In genomic region chr1:75985827-75986226, GRCh38 we compare ENCODE assay signal across 14 cellular contexts. TPM values are rescaled to one million over a fixed set of nuclear protein-coding genes. Genes with fewer than 3 reads are reported as not detected.
DNase-seq lines count a peak whose midpoint lies in the region; ATAC-seq, FAIRE-seq and TF ChIP-seq lines count a peak whose summit lies in the region.
"Had no signal": no experiment of that assay in that cellular context is flagged by ENCODE, and none has a peak within 500 bp of the region (broad histone marks: within the 10 kb centered on the region; RNA-seq: fewer than 3 reads in every experiment).

No MANE protein-coding gene starts in this region.

- TF ChIP-seq POLR2A in gastrocnemius medialis (IDR thresholded peaks at IDR 0.05), result no peak
- no peak for TF ChIP-seq POLR2A in sigmoid colon (IDR thresholded peaks at IDR 0.05)

- H3K4me1 Mint-ChIP-seq in activated CD4-positive, alpha-beta T cell treated with anti-CD3 and anti-CD28 coated beads, Interleukin-2, amount 10 ng/mL, durations not matched to agents 7 days and 5 days, result no peaks in the 10 kb centered on the region
- H3K4me1 Mint-ChIP-seq: CD14-positive monocyte had no signal

- in situ Hi-C loops in GM13977 (cut with MboI; ENCODE audit: low pct_unique_long_range_greater_than_20kb, low sequenced_read_pairs, unreplicated experiment), result no loop called here
- in situ Hi-C loops in gastrocnemius medialis (cut with MboI; ENCODE audit: low sequenced_read_pairs in 4 of 4), result no loop called here

- H3K36me3 ChIP-seq in bronchial epithelial cell (ENCODE audit: control insufficient read depth, insufficient read depth, low read length) (no peaks in the 10 kb centered on the region), gastrocnemius medialis (no peaks in the 10 kb centered on the region), sigmoid colon (no peaks in the 10 kb centered on the region)
- H3K36me3 ChIP-seq: prostate gland had no signal

- peak; percentile 80 for ATAC-seq in GM21381 (IDR thresholded peaks at IDR 0.05; ENCODE audit: unreplicated experiment)
- peak; percentile 65 for ATAC-seq in HG03066 (IDR thresholded peaks at IDR 0.05; ENCODE audit: low read depth, unreplicated experiment)
- no peak for ATAC-seq in gastrocnemius medialis
- ATAC-seq: left cardiac atrium had no signal

- no peaks in the 10 kb centered on the region for H3K36me3 Mint-ChIP-seq in activated CD4-positive, alpha-beta T cell treated with anti-CD3 and anti-CD28 coated beads, Interleukin-2, amount 10 ng/mL, durations not matched to agents 7 days and 5 days (ENCODE audit: low read depth)
- H3K36me3 Mint-ChIP-seq: CD14-positive monocyte had no signal

- H3K27ac ChIP-seq in gastrocnemius medialis, result no peak overlapping the region
- H3K27ac ChIP-seq in sigmoid colon, result no peak overlapping the region
- H3K27ac ChIP-seq: prostate gland had no signal

- no peak for FAIRE-seq in bronchial epithelial cell (lab: Jason Lieb, UNC)

- WGBS in sigmoid colon, 2 donors, result 66 to 80% methylated on average over 4 of the region's 4 CpGs

- POLR2A ChIA-PET in activated CD4-positive, alpha-beta T cell treated with anti-CD3 and anti-CD28 coated beads, Interleukin-2, amount 10 ng/mL, durations not matched to agents 7 days and 5 days (lab: Charles Lee), result no interaction called here

- DNase-seq in GM13977 (ENCODE audit: low spot score), result peak; percentile 75
- DNase-seq in bronchial epithelial cell (ENCODE audit: low read depth), result peak; percentile 72
- DNase-seq in gastrocnemius medialis, result no peak
- no peak for DNase-seq in activated CD4-positive, alpha-beta T cell treated with anti-CD3 and anti-CD28 coated beads, Interleukin-2, amount 10 ng/mL, durations not matched to agents 7 days and 5 days
- no peak for DNase-seq in sigmoid colon
- no peak for DNase-seq in midbrain (lab: John Stamatoyannopoulos, UW)
- DNase-seq: activated T-cell treated with anti-CD3 and anti-CD28 coated beads, Interleukin-2, amount 50 U/mL, for 1 hour; left cardiac atrium; NCI-H1694 treated with DMSO at 0.1 percent for 48 hours had no signal

- no peak overlapping the region for H3K4me3 ChIP-seq in bronchial epithelial cell (ENCODE audit: low read depth, low read length)
- H3K4me3 ChIP-seq in gastrocnemius medialis, result no peak overlapping the region
- H3K4me3 ChIP-seq in sigmoid colon, result no peak overlapping the region
- H3K4me3 ChIP-seq: prostate gland had no signal

- H3K9me3 Mint-ChIP-seq in activated CD4-positive, alpha-beta T cell treated with anti-CD3 and anti-CD28 coated beads, Interleukin-2, amount 10 ng/mL, durations not matched to agents 7 days and 5 days, result no peaks in the 10 kb centered on the region
- H3K9me3 Mint-ChIP-seq: T-helper 1 cell treated with Interleukin-12 subunit alpha and Interleukin-12 subunit beta and Interleukin-4 antibody, amounts not matched to agents 30 μg/mL and 1 μg/mL, for 36 hours had no signal

- CTCF ChIA-PET in activated CD4-positive, alpha-beta T cell treated with anti-CD3 and anti-CD28 coated beads, Interleukin-2, amount 10 ng/mL, durations not matched to agents 7 days and 5 days (lab: Charles Lee), result no interaction called here

- no peak overlapping the region for H3K4me3 Mint-ChIP-seq in activated CD4-positive, alpha-beta T cell treated with anti-CD3 and anti-CD28 coated beads, Interleukin-2, amount 10 ng/mL, durations not matched to agents 7 days and 5 days
- H3K4me3 Mint-ChIP-seq: CD14-positive monocyte; T-helper 1 cell treated with Interleukin-12 subunit alpha and Interleukin-12 subunit beta and Interleukin-4 antibody, amounts not matched to agents 30 μg/mL and 1 μg/mL, for 36 hours had no signal

- H3K27me3 ChIP-seq in bronchial epithelial cell (ENCODE audit: control insufficient read depth, insufficient read depth, low read length) (no peaks in the 10 kb centered on the region), gastrocnemius medialis (peaks cover 0 to 6% (median 0%) of the 10 kb centered on the region in 3 donors), sigmoid colon (no peaks in the 10 kb centered on the region)

- no peaks in the 10 kb centered on the region for H3K9me3 ChIP-seq in gastrocnemius medialis
- H3K9me3 ChIP-seq in sigmoid colon, result peaks cover 0 to 2% (median 0%) of the 10 kb centered on the region in 4 donors
- H3K9me3 ChIP-seq: prostate gland had no signal

- H3K4me1 ChIP-seq in gastrocnemius medialis, result no peaks in the 10 kb centered on the region
- H3K4me1 ChIP-seq in sigmoid colon, result no peaks in the 10 kb centered on the region
- H3K4me1 ChIP-seq: prostate gland had no signal

- H3K27me3 Mint-ChIP-seq in activated CD4-positive, alpha-beta T cell treated with anti-CD3 and anti-CD28 coated beads, Interleukin-2, amount 10 ng/mL, durations not matched to agents 7 days and 5 days, result no peaks in the 10 kb centered on the region

- intact Hi-C loops in gastrocnemius medialis (cut with DNase I; ENCODE audit: low total_unique reads), result no loop called here
- intact Hi-C loops in sigmoid colon (cut with DNase I), result no loop called here

- no peak overlapping the region for H3K27ac Mint-ChIP-seq in activated CD4-positive, alpha-beta T cell treated with anti-CD3 and anti-CD28 coated beads, Interleukin-2, amount 10 ng/mL, durations not matched to agents 7 days and 5 days
- H3K27ac Mint-ChIP-seq: T-helper 1 cell treated with Interleukin-12 subunit alpha and Interleukin-12 subunit beta and Interleukin-4 antibody, amounts not matched to agents 30 μg/mL and 1 μg/mL, for 36 hours had no signal

- no peak for TF ChIP-seq EP300 in sigmoid colon (IDR thresholded peaks at IDR 0.05)

- TF ChIP-seq CTCF in GM13977 (IDR thresholded peaks at IDR 0.05; ENCODE audit: extremely low read depth, insufficient read depth, missing control alignments), result no peak
- TF ChIP-seq CTCF in bronchial epithelial cell (IDR thresholded peaks at IDR 0.05; ENCODE audit: insufficient read depth, low read length, severe bottlenecking), result no peak
- no peak for TF ChIP-seq CTCF in gastrocnemius medialis (IDR thresholded peaks at IDR 0.05 in 4 of 5, conservative IDR thresholded peaks at IDR 0.05 in 1 of 5)
- no peak for TF ChIP-seq CTCF in sigmoid colon (IDR thresholded peaks at IDR 0.05)

RNA-seq across cellular contexts. Expression of gene ASB17, which starts 53.6 kb away (rescaled TPM):
- total RNA-seq in bronchial epithelial cell, result not detected in 2 replicates
- not detected for total RNA-seq in gastrocnemius medialis
- total RNA-seq in activated CD4-positive, alpha-beta T cell treated with anti-CD3 and anti-CD28 coated beads, Interleukin-2, amount 10 ng/mL, durations not matched to agents 7 days and 5 days, result not detected
- total RNA-seq in sigmoid colon, result not detected
- polyA plus RNA-seq in sigmoid colon, result not detected
- total RNA-seq: left cardiac atrium had no signal
- polyA plus RNA-seq: CD14-positive monocyte had no signal

Comparison
In these comparisons a context has a peak if more than half of its experiments do, and no peak if none do; other contexts are left out.
1. DNase-seq: peak in GM13977 (single experiment) and bronchial epithelial cell (single experiment); none in gastrocnemius medialis (0 of 2), activated CD4-positive, alpha-beta T cell treated with anti-CD3 and anti-CD28 coated beads, Interleukin-2, amount 10 ng/mL, durations not matched to agents 7 days and 5 days (single experiment), sigmoid colon (single experiment) and midbrain (single experiment).
2. ATAC-seq: peak in GM21381 (single experiment) and HG03066 (single experiment); none in gastrocnemius medialis (0 of 2).